9 cellular contexts compared by ENCODE assay signal in the genomic region with DNA sequence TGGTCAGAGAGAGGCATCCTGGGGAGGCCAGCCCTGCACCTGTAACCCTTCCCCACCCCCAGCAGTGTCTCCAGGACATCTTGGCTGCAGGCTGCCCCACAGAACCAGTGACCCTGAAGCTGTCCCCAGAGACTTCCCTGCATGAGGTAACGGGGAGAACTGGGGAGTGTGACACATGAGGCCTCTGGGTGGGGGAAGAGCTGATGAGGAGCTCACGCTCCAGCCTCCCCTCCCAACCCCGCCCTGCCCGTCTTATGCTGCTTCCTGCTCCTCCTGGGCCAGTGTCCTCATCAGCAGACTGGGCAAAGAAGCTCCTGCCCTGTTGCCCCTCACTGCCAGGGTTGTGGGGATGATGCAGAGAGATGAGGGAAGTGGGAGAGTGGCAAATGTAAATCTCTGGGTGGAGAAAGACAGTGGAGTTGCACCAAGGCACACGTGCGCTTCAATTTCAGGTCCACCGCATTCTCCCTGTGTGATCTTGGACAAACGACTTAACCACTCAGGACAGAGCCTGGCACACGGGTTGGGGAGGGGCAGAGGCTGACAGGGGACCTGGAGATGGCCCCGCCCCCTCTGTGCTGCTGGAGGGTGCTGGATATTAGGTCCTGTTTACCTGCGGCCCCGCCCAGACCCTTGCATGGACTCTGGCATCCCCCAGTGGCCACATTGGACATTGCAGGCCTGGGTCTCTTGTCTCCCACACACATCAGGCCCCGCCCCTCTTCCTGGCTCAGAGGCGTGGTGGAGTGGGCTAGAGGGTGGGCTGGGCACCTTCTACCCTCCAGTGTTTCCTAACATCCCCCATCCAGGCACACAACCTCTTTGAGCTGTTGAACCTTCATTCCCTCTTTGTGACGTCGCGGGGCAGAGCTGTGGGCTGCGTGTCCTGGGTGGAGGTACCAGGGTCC. TPM values are rescaled to one million over a fixed set of nuclear protein-coding genes. Genes with fewer than 3 reads are reported as not detected.
DNase-seq lines count a peak whose midpoint lies in the region; ATAC-seq and TF ChIP-seq lines count a peak whose summit lies in the region.
"Had no signal": no experiment of that assay in that cellular context is flagged by ENCODE, and none has a peak within 500 bp of the region (broad histone marks: within the 10 kb centered on the region; RNA-seq: fewer than 3 reads in every experiment).

No MANE protein-coding gene starts in this region.

- H3K4me1 Mint-ChIP-seq in T-helper 2 cell treated with Interferon-gamma antibody and Interleukin-4, amounts not matched to agents 5 μg/mL and 100 μg/mL, for 36 hours (ENCODE audit: low read depth), result peaks cover 6% of the 10 kb centered on the region

- H3K27me3 Mint-ChIP-seq in T-helper 2 cell treated with Interferon-gamma antibody and Interleukin-4, amounts not matched to agents 5 μg/mL and 100 μg/mL, for 36 hours (ENCODE audit: low read depth), result no peaks in the 10 kb centered on the region

- H3K36me3 ChIP-seq in HEK293 (ENCODE audit: control insufficient read depth in 2 of 2, insufficient read depth in 1 of 2, low read length in 2 of 2) (no peaks in the 10 kb centered on the region), sigmoid colon (no peaks in the 10 kb centered on the region)

- no peaks in the 10 kb centered on the region for H3K4me1 ChIP-seq in HEK293 (ENCODE audit: control insufficient read depth, insufficient read depth, low read length)
- H3K4me1 ChIP-seq in sigmoid colon, result no peaks in the 10 kb centered on the region

- POLR2A ChIA-PET in HEK293 (lab: Yijun Ruan, JAX), result interaction anchor here (0.6 kb wide), 1 partner anchor 80 kb away, joined by 3 read pairs; no protein-coding TSS in a partner anchor

- WGBS in sigmoid colon, 2 donors, result 23 to 35% methylated on average over 18 of the region's 18 CpGs

- peak; percentile 90 for TF ChIP-seq CTCF in HEK293 (tag by site-specific recombination; IDR thresholded peaks at IDR 0.05)
- peak; percentile 92 to 98 (median 95) for TF ChIP-seq CTCF in sigmoid colon (IDR thresholded peaks at IDR 0.05)

- intact Hi-C loops in sigmoid colon (cut with DNase I), result loop anchor here (1.0 to 5.0 kb wide), 2 partner anchors 47 to 264 kb away; no protein-coding TSS in a partner anchor

- H3K4me3 ChIP-seq in HEK293 (ENCODE audit: low read depth, low read length), result no peak overlapping the region
- H3K4me3 ChIP-seq in sigmoid colon, result no peak overlapping the region

- TF ChIP-seq EP300 in sigmoid colon (IDR thresholded peaks at IDR 0.05), result no peak

- H3K36me3 Mint-ChIP-seq in T-helper 2 cell treated with Interferon-gamma antibody and Interleukin-4, amounts not matched to agents 5 μg/mL and 100 μg/mL, for 36 hours (ENCODE audit: low read depth), result no peaks in the 10 kb centered on the region

- H3K9me3 Mint-ChIP-seq in T-helper 2 cell treated with Interferon-gamma antibody and Interleukin-4, amounts not matched to agents 5 μg/mL and 100 μg/mL, for 36 hours, result no peaks in the 10 kb centered on the region
- H3K9me3 Mint-ChIP-seq: T-helper 1 cell treated with Interleukin-12 subunit alpha and Interleukin-12 subunit beta and Interleukin-4 antibody, amounts not matched to agents 30 μg/mL and 1 μg/mL, for 36 hours had no signal

- CTCF ChIA-PET in HEK293 (lab: Yijun Ruan, JAX), result interaction anchor here (0.6 to 5.3 kb wide), 9 partner anchors 9 to 308 kb away, joined by 3 to 47 read pairs (median 5); a partner anchor contains a TSS

- H3K9me3 ChIP-seq in HEK293 (ENCODE audit: control insufficient read depth, insufficient read depth, low read depth, low read length), result no peaks in the 10 kb centered on the region
- H3K9me3 ChIP-seq in sigmoid colon, result no peaks in the 10 kb centered on the region

- ATAC-seq in HG03460 (IDR thresholded peaks at IDR 0.05; ENCODE audit: unreplicated experiment), result no peak

- no peak overlapping the region for H3K4me3 Mint-ChIP-seq in T-helper 2 cell treated with Interferon-gamma antibody and Interleukin-4, amounts not matched to agents 5 μg/mL and 100 μg/mL, for 36 hours
- H3K4me3 Mint-ChIP-seq: T-helper 1 cell treated with Interleukin-12 subunit alpha and Interleukin-12 subunit beta and Interleukin-4 antibody, amounts not matched to agents 30 μg/mL and 1 μg/mL, for 36 hours had no signal

- no peak for TF ChIP-seq POLR2A in sigmoid colon (IDR thresholded peaks at IDR 0.05)

- no peaks in the 10 kb centered on the region for H3K27me3 ChIP-seq in sigmoid colon

- peak; percentile 92 for DNase-seq in COR-L47 (lab: John Stamatoyannopoulos, UW)
- DNase-seq in NCI-H187 (lab: John Stamatoyannopoulos, UW), result peak; percentile 61 to 77
- DNase-seq in T-helper 2 cell treated with Interferon-gamma antibody and Interleukin-4, amounts not matched to agents 5 μg/mL and 100 μg/mL, for 36 hours (ENCODE audit: low spot score), result peak; percentile 77
- peak in 53 of 58 donors; percentile 17 to 81 (median 45) for DNase-seq in anterior cingulate cortex (lab: John Stamatoyannopoulos, UW)
- DNase-seq in hepatic stellate cell (ENCODE audit: low spot score), result peak; percentile 88
- peak; percentile 89 for DNase-seq in sigmoid colon

- no peak overlapping the region for H3K27ac ChIP-seq in HEK293 (ENCODE audit: extremely low read depth, low read depth, low read length)
- H3K27ac ChIP-seq in sigmoid colon, result no peak overlapping the region

- no peak overlapping the region for H3K27ac Mint-ChIP-seq in T-helper 2 cell treated with Interferon-gamma antibody and Interleukin-4, amounts not matched to agents 5 μg/mL and 100 μg/mL, for 36 hours
- H3K27ac Mint-ChIP-seq: T-helper 1 cell treated with Interleukin-12 subunit alpha and Interleukin-12 subunit beta and Interleukin-4 antibody, amounts not matched to agents 30 μg/mL and 1 μg/mL, for 36 hours had no signal

TF ChIP-seq in HEK293, 187 proteins besides CTCF, POLR2A, EP300 and RAD21 (continues in another document):
- TF ChIP-seq, protein P1, sequence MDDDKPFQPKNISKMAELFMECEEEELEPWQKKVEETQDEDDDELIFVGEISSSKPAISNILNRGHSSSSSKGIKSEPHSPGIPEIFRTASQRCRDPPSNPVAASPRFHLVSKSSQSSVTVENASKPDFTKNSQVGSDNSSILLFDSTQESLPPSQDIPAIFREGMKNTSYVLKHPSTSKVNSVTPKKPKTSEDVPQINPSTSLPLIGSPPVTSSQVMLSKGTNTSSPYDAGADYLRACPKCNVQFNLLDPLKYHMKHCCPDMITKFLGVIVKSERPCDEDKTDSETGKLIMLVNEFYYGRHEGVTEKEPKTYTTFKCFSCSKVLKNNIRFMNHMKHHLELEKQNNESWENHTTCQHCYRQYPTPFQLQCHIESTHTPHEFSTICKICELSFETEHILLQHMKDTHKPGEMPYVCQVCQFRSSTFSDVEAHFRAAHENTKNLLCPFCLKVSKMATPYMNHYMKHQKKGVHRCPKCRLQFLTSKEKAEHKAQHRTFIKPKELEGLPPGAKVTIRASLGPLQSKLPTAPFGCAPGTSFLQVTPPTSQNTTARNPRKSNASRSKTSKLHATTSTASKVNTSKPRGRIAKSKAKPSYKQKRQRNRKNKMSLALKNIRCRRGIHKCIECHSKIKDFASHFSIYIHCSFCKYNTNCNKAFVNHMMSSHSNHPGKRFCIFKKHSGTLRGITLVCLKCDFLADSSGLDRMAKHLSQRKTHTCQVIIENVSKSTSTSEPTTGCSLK (tag by site-specific recombination; IDR thresholded peaks at IDR 0.05), result no peak
- TF ChIP-seq ZNF561 (tag by site-specific recombination; IDR thresholded peaks at IDR 0.05; ENCODE audit: borderline replicate concordance) (no peak), ZNF792 (tag by site-specific recombination; IDR thresholded peaks at IDR 0.05) (no peak), ZNF529 (tag by site-specific recombination; IDR thresholded peaks at IDR 0.05; ENCODE audit: insufficient replicate concordance) (no peak), WT1 (tag by site-specific recombination; IDR thresholded peaks at IDR 0.05) (no peak), GLIS2 (tag by site-specific recombination; IDR thresholded peaks at IDR 0.05) (no peak), SP2 (tag by site-specific recombination; IDR thresholded peaks at IDR 0.05) (peak; percentile 35; the same call in 1 of the 2 replicates), ZNF223 (tag by site-specific recombination; IDR thresholded peaks at IDR 0.05) (no peak), ZNF169 (tag by site-specific recombination; IDR thresholded peaks at IDR 0.05) (no peak), ZBTB20 (tag by site-specific recombination; IDR thresholded peaks at IDR 0.05) (no peak), ZSCAN30 (tag by site-specific recombination; IDR thresholded peaks at IDR 0.05) (peak; percentile 82), ZNF658 (tag by site-specific recombination; IDR thresholded peaks at IDR 0.05) (no peak)
- TF ChIP-seq, protein P2, sequence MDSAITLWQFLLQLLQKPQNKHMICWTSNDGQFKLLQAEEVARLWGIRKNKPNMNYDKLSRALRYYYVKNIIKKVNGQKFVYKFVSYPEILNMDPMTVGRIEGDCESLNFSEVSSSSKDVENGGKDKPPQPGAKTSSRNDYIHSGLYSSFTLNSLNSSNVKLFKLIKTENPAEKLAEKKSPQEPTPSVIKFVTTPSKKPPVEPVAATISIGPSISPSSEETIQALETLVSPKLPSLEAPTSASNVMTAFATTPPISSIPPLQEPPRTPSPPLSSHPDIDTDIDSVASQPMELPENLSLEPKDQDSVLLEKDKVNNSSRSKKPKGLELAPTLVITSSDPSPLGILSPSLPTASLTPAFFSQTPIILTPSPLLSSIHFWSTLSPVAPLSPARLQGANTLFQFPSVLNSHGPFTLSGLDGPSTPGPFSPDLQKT (IDR thresholded peaks at IDR 0.05; ENCODE audit: borderline replicate concordance, low read depth, low read length), result no peak

RNA-seq across cellular contexts. Expression of a gene that starts 12.3 kb away (rescaled TPM):
- under 1 TPM in 3 of 4 donors, not detected in 1; 0.28 to 0.71 (median 0.33) TPM for total RNA-seq in sigmoid colon
- under 1 TPM in 1 of 3 donors, not detected in 2; 0.04 TPM for polyA plus RNA-seq in sigmoid colon

RNA-seq across cellular contexts. Expression of a gene that starts 17.6 kb away (rescaled TPM):
- total RNA-seq in sigmoid colon, result under 1 TPM in 1 of 4 donors, not detected in 3; 0.81 TPM
- polyA plus RNA-seq in sigmoid colon, result under 1 TPM in 1 of 3 donors, not detected in 2; 0.12 TPM

RNA-seq across cellular contexts. Expression of a gene that starts 34.0 kb away (rescaled TPM):
- 1 to 10 TPM in 1 of 4 donors, not detected in 3; 1.1 TPM for total RNA-seq in sigmoid colon
- under 1 TPM in 1 of 3 donors, not detected in 2; 0.13 TPM for polyA plus RNA-seq in sigmoid colon

RNA-seq across cellular contexts. Expression of a gene that starts 38.0 kb away (rescaled TPM):
- total RNA-seq in sigmoid colon, result 100 to 1,000 TPM in 2 of 4 donors, 10 to 100 TPM in 2; 44.4 to 224 (median 86.3) TPM
- polyA plus RNA-seq in sigmoid colon, result 10 to 100 TPM in 1 of 3 donors, 1 to 10 TPM in 2; 6.7 to 22.7 (median 7.2) TPM

RNA-seq across cellular contexts. Expression of a gene that starts 51.8 kb away (rescaled TPM):
- total RNA-seq in sigmoid colon, result not detected
- polyA plus RNA-seq in sigmoid colon, result under 1 TPM in 1 of 3 donors, not detected in 2; under 0.01 TPM
